In genomic region chr7:130461256-130461655, GRCh38 we compare ENCODE assay signal across 25 cellular contexts.
"Had no signal": no experiment of that assay in that cellular context is flagged by ENCODE, and none has a peak within 500 bp of the region (broad histone marks: within the 10 kb centered on the region; RNA-seq: fewer than 3 reads in every experiment).

No MANE protein-coding gene starts in this region.

- H3K36me3 ChIP-seq: tibial nerve had no signal

- H3K4me3 ChIP-seq: tibial nerve had no signal

- H3K27me3 Mint-ChIP-seq: activated naive CD8-positive, alpha-beta T cell treated with anti-CD3 and anti-CD28 coated beads, Interleukin-2, amount 10 ng/mL, durations not matched to agents 7 days and 5 days; naive B cell had no signal

- H3K4me1 Mint-ChIP-seq: endodermal cell, mesothelial cell of epicardium, nephron progenitor cell had no signal

- DNase-seq: activated CD4-positive, alpha-beta T cell treated with anti-CD3 and anti-CD28 coated beads for 4 hours; activated CD4-positive, alpha-beta T cell treated with anti-CD3 and anti-CD28 coated beads, Interleukin-2, amount 50 U/mL, for 4 hours; activated effector memory CD4-positive, alpha-beta T cell treated with Interleukin-2 at 50 U/mL for 16 hours; activated naive CD4-positive, alpha-beta T cell treated with Interleukin-2 at 50 U/mL for 16 hours; activated naive CD8-positive, alpha-beta T cell treated with anti-CD3 and anti-CD28 coated beads, Interleukin-2, amount 10 ng/mL, durations not matched to agents 7 days and 5 days; activated T-cell treated with anti-CD3 and anti-CD28 coated beads for 4 hours; activated T-cell treated with anti-CD3 and anti-CD28 coated beads, Interleukin-2, amount 50 U/mL, for 72 hours; amniotic stem cell; caudate nucleus; endodermal cell; head of caudate nucleus; hypothalamus; immature natural killer cell; kidney; naive B cell; nephron progenitor cell; right cardiac atrium; stimulated activated CD4-positive, alpha-beta T cell treated with anti-CD3 and anti-CD28 coated beads, Interleukin-15, amount 100 ng/mL, for 24 hours; stimulated activated CD4-positive, alpha-beta T cell treated with anti-CD3 and anti-CD28 coated beads, Interleukin-2, amount 100 ng/mL, for 24 hours; stimulated activated naive CD4-positive, alpha-beta T cell; T-helper 9 cell had no signal

- H3K27ac Mint-ChIP-seq: activated naive CD8-positive, alpha-beta T cell treated with anti-CD3 and anti-CD28 coated beads, Interleukin-2, amount 10 ng/mL, durations not matched to agents 7 days and 5 days; activated T-cell treated with anti-CD3 and anti-CD28 coated beads, Interleukin-2, amount 50 U/mL, for 72 hours; endodermal cell; immature natural killer cell; mesothelial cell of epicardium; naive B cell; nephron progenitor cell; T-helper 1 cell treated with Interleukin-12 subunit alpha and Interleukin-12 subunit beta and Interleukin-4 antibody, amounts not matched to agents 30 μg/mL and 1 μg/mL, for 36 hours had no signal

- H3K4me3 Mint-ChIP-seq: activated naive CD8-positive, alpha-beta T cell treated with anti-CD3 and anti-CD28 coated beads, Interleukin-2, amount 10 ng/mL, durations not matched to agents 7 days and 5 days; activated T-cell treated with anti-CD3 and anti-CD28 coated beads, Interleukin-2, amount 50 U/mL, for 72 hours; endodermal cell; immature natural killer cell; mesothelial cell of epicardium; nephron progenitor cell; T-helper 1 cell treated with Interleukin-12 subunit alpha and Interleukin-12 subunit beta and Interleukin-4 antibody, amounts not matched to agents 30 μg/mL and 1 μg/mL, for 36 hours had no signal

- H3K36me3 Mint-ChIP-seq: naive B cell had no signal

- H3K27ac ChIP-seq: tibial nerve, VCaP had no signal

- H3K27me3 ChIP-seq: tibial nerve had no signal

- H3K4me1 ChIP-seq: tibial nerve had no signal
